In genomic region chr6:63269470-63269869, GRCh38 we compare ENCODE assay signal across 16 cellular contexts. TPM values are rescaled to one million over a fixed set of nuclear protein-coding genes. Genes with fewer than 3 reads are reported as not detected.
DNase-seq lines count a peak whose midpoint lies in the region; ATAC-seq, FAIRE-seq and TF ChIP-seq lines count a peak whose summit lies in the region.
"Had no signal": no experiment of that assay in that cellular context is flagged by ENCODE, and none has a peak within 500 bp of the region (broad histone marks: within the 10 kb centered on the region; RNA-seq: fewer than 3 reads in every experiment).

No MANE protein-coding gene starts in this region.

- no peaks in the 10 kb centered on the region for H3K27me3 ChIP-seq in pancreas

- H3K4me3 ChIP-seq in pancreas = no peak overlapping the region
- H3K4me3 ChIP-seq: psoas muscle had no signal

- FAIRE-seq in GM18507 (lab: Jason Lieb, UNC) (peak; percentile 12), pancreas (lab: Jason Lieb, UNC) (no peak)

- WGBS in pancreas, 2 donors = 60 to 79% methylated on average over 4 of the region's 4 CpGs

- no peaks in the 10 kb centered on the region for H3K4me1 ChIP-seq in pancreas
- H3K4me1 ChIP-seq: psoas muscle had no signal

- H3K27ac ChIP-seq in pancreas = no peak overlapping the region
- H3K27ac ChIP-seq: psoas muscle had no signal

- no peak for TF ChIP-seq CTCF in pancreas (IDR thresholded peaks at IDR 0.05)

- intact Hi-C loops in pancreas (cut with DNase I) = no loop called here

- DNase-seq in GM18507 (ENCODE audit: extremely low spot score, insufficient read length, low read depth) (no peak), NCI-H1694 (lab: John Stamatoyannopoulos, UW) (no peak), hippocampal formation (lab: John Stamatoyannopoulos, UW) (no peak), pancreas (no peak)
- DNase-seq: activated CD4-positive, alpha-beta T cell treated with anti-CD3 and anti-CD28 coated beads for 36 hours; activated naive CD8-positive, alpha-beta T cell treated with anti-CD3 and anti-CD28 coated beads for 36 hours; effector memory CD8-positive, alpha-beta T cell; NCI-H2107; NK-92 treated with Interleukin-12 subunit alpha and Interleukin-12 subunit beta, amount 100 ng/mL, for 24 hours; psoas muscle; SIG-M5; T-helper 9 cell had no signal

- peak; percentile 66 for ATAC-seq in GM19463 (IDR thresholded peaks at IDR 0.05; ENCODE audit: unreplicated experiment)
- ATAC-seq in HG02798 (IDR thresholded peaks at IDR 0.05; ENCODE audit: poor library complexity, unreplicated experiment) = peak; percentile 62
- ATAC-seq in HG03565 (IDR thresholded peaks at IDR 0.05; ENCODE audit: unreplicated experiment) = peak; percentile 55
- no peak for ATAC-seq in HG02973 (IDR thresholded peaks at IDR 0.05; ENCODE audit: unreplicated experiment)
- no peak for ATAC-seq in pancreas
- ATAC-seq: activated CD4-positive, alpha-beta T cell treated with anti-CD3 and anti-CD28 coated beads for 36 hours; effector memory CD8-positive, alpha-beta T cell; psoas muscle had no signal

- H3K9me3 ChIP-seq in pancreas = no peaks in the 10 kb centered on the region
- H3K9me3 ChIP-seq: psoas muscle had no signal

- no peaks in the 10 kb centered on the region for H3K36me3 ChIP-seq in pancreas

RNA-seq across cellular contexts. Expression of gene LGSN, which starts 50.3 kb away (rescaled TPM):
- under 1 TPM in 3 of 6 donors, not detected in 3; 0.19 to 0.52 (median 0.22) TPM for total RNA-seq in pancreas
- under 1 TPM; 0.04 to 0.12 TPM for polyA plus RNA-seq in pancreas
- total RNA-seq: activated CD4-positive, alpha-beta T cell treated with anti-CD3 and anti-CD28 coated beads for 36 hours; activated naive CD8-positive, alpha-beta T cell treated with anti-CD3 and anti-CD28 coated beads for 36 hours; psoas muscle had no signal

RNA-seq across cellular contexts. Expression of gene FKBP1C, which starts 58.2 kb away (rescaled TPM):
- under 1 TPM in 3 of 6 donors, not detected in 3; 0.17 to 0.59 (median 0.37) TPM for total RNA-seq in pancreas
- polyA plus RNA-seq in pancreas = 1 to 10 TPM in 1 of 2 donors, not detected in 1; 1.0 TPM

Comparison
In these comparisons a context has a peak if more than half of its experiments do, and no peak if none do; other contexts are left out.
1. ATAC-seq: peak in GM19463 (single experiment), HG02798 (single experiment) and HG03565 (single experiment); none in HG02973 (single experiment) and pancreas (0 of 4).